Comparison of ENCODE assay signal across 8 cellular contexts in genomic region chr5:91361055-91361701, GRCh38. TPM values are rescaled to one million over a fixed set of nuclear protein-coding genes. Genes with fewer than 3 reads are reported as not detected.
DNase-seq lines count a peak whose midpoint lies in the region; ATAC-seq and TF ChIP-seq lines count a peak whose summit lies in the region.

No MANE protein-coding gene starts in this region.

- H3K9me3 ChIP-seq in tibial artery, result no peaks in the 10 kb centered on the region

- ATAC-seq in GM18867 (IDR thresholded peaks at IDR 0.05; ENCODE audit: unreplicated experiment), result peak; percentile 91
- ATAC-seq in GM21717 (IDR thresholded peaks at IDR 0.05; ENCODE audit: unreplicated experiment), result peak; percentile 86

- intact Hi-C loops in tibial artery (cut with DNase I; ENCODE audit: low total_unique reads), result no loop called here

- no peaks in the 10 kb centered on the region for H3K4me1 ChIP-seq in tibial artery

- no peak for TF ChIP-seq CTCF in tibial artery (IDR thresholded peaks at IDR 0.05)

- no peaks in the 10 kb centered on the region for H3K36me3 ChIP-seq in tibial artery

- DNase-seq in HT1080 (ENCODE audit: low read depth) (peak; percentile 73), iris pigment epithelial cell (ENCODE audit: low read depth) (peak; percentile 60), activated gamma-delta T cell (lab: John Stamatoyannopoulos, UW) (no peak), tibial artery (no peak), SK-N-DZ (ENCODE audit: low spot score) (no peak), AML-193 (lab: John Stamatoyannopoulos, UW) (no peak)

- no peaks in the 10 kb centered on the region for H3K27me3 ChIP-seq in tibial artery

- H3K27ac ChIP-seq in tibial artery, result no peak overlapping the region

- no peak overlapping the region for H3K4me3 ChIP-seq in tibial artery

RNA-seq across cellular contexts. Expression of gene ARRDC3, which starts 21.9 kb away (rescaled TPM):
- total RNA-seq in HT1080 (2014; rRNA removed; shearing (Covaris generic)), result 12.7 and 14.1 TPM in 2 replicates
- polyA plus RNA-seq in HT1080 (2015; cell fraction: cytosol; rRNA removed), result 9.9 and 12.6 TPM in 2 replicates
- 34.4 and 43.8 TPM in 2 replicates for polyA plus RNA-seq in HT1080 (2015; cell fraction: nucleus; rRNA removed)
- polyA plus RNA-seq in SK-N-DZ (2014; cell fraction: cytosol; rRNA removed), result 26.6 and 27.0 TPM in 2 replicates
- polyA plus RNA-seq in SK-N-DZ (2014; cell fraction: nucleus; rRNA removed), result 44.7 and 53.7 TPM in 2 replicates

Comparison
In these comparisons a context has a peak if more than half of its experiments do, and no peak if none do; other contexts are left out.
1. DNase-seq: peak in HT1080 (single experiment) and iris pigment epithelial cell (single experiment); none in activated gamma-delta T cell (single experiment), tibial artery (0 of 2), SK-N-DZ (single experiment) and AML-193 (0 of 2).